In the genomic region with DNA sequence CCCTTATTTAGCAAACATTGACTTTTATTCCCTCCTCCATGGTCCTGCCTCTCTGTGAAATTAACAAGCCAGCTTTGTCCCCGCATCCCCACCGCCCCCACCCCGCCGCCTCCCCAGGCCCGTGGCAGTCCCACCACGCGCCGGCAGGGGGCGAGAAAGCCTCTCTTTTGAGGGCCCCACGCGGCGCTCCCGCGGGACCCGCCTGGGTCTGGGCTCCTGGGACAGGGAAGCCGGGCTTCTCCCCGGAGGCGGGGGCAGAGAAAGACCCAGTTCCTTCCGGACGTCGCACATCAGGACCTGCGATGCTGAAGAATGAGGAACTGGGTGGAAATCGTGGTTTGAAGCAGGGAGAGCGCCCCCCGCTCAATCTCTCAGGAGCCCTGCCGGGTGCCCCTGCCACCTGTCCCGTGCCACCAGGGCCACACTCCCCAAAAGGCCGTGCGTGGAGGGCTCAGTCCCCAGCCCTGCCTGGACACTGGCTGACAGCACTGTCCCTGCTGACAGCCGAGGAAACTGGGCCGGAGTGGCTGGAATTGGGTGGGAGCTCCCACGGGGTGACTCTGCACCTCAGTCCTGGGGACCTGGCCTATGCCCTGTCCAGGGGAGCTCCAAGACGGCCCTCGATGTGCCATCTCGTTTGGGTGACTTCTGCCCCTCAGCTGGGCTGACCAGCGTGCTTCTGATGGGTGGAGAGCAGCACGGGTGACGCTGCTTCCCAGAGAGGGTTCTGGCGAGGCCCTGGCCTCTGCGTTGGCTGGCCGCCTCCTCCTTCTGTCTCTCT, we compare ENCODE assay signal across 8 cellular contexts. TPM values are rescaled to one million over a fixed set of nuclear protein-coding genes. Genes with fewer than 3 reads are reported as not detected.
DNase-seq lines count a peak whose midpoint lies in the region; ATAC-seq and TF ChIP-seq lines count a peak whose summit lies in the region.

No MANE protein-coding gene starts in this region.

- DNase-seq in Calu3 (peak; percentile 55), NCI-H69 (lab: John Stamatoyannopoulos, UW) (peak; percentile 14), hippocampal formation (lab: John Stamatoyannopoulos, UW) (peak; percentile 61 to 77), NCI-H510A treated with DMSO at 0.1 percent for 48 hours (lab: John Stamatoyannopoulos, UW) (no peak), pons (ENCODE audit: low spot score) (no peak)
- peak; percentile 55 to 79 for DNase-seq in activated naive CD4-positive, alpha-beta T cell treated with anti-CD3 and anti-CD28 coated beads, Interleukin-2, amount 50 U/mL, for 72 hours (ENCODE audit: low spot score in 2 of 2)
- peak in 3 of 4 experiments; percentile 27 to 42 (median 40) for DNase-seq in stimulated activated CD4-positive, alpha-beta T cell treated with anti-CD3 and anti-CD28 coated beads, Interleukin-1b, Interleukin-23, amount 100 ng/mL, for 24 hours (ENCODE audit: low read depth in 4 of 4, low spot score in 1 of 4)

- TF ChIP-seq CTCF in Calu3 (IDR thresholded peaks at IDR 0.05; ENCODE audit: unreplicated experiment) = peak; percentile 45

- no peak overlapping the region for H3K27ac Mint-ChIP-seq in Calu3 (ENCODE audit: unreplicated experiment)
- no peak overlapping the region for H3K27ac Mint-ChIP-seq in activated naive CD4-positive, alpha-beta T cell treated with anti-CD3 and anti-CD28 coated beads, Interleukin-2, amount 50 U/mL, for 72 hours

- CTCF ChIA-PET in Calu3 (lab: Charles Lee) = no interaction called here

- H3K4me3 Mint-ChIP-seq in Calu3 (ENCODE audit: low read depth, unreplicated experiment) = no peak overlapping the region

- H3K27me3 Mint-ChIP-seq in Calu3 (ENCODE audit: unreplicated experiment) = peaks cover 51% of the 10 kb centered on the region

- H3K9me3 Mint-ChIP-seq in Calu3 (ENCODE audit: low read depth, unreplicated experiment) = peaks cover 4% of the 10 kb centered on the region
- H3K9me3 Mint-ChIP-seq in activated naive CD4-positive, alpha-beta T cell treated with anti-CD3 and anti-CD28 coated beads, Interleukin-2, amount 50 U/mL, for 72 hours = peaks cover 5 to 6% of the 10 kb centered on the region in 2 donors

- BruUV-seq in Calu3 (replicated peaks; lab: Mats Ljungman, UMichigan) = no TSS peak

- H3K36me3 Mint-ChIP-seq in Calu3 (ENCODE audit: insufficient read depth, unreplicated experiment) = no peaks in the 10 kb centered on the region
- H3K36me3 Mint-ChIP-seq in activated naive CD4-positive, alpha-beta T cell treated with anti-CD3 and anti-CD28 coated beads, Interleukin-2, amount 50 U/mL, for 72 hours = peaks cover 12% of the 10 kb centered on the region in 2 donors

- no peaks in the 10 kb centered on the region for H3K4me1 Mint-ChIP-seq in Calu3 (ENCODE audit: low read depth, unreplicated experiment)

- peak in 1 of 2 donors; percentile 67 for ATAC-seq in activated naive CD4-positive, alpha-beta T cell treated with anti-CD3 and anti-CD28 coated beads, Interleukin-2, amount 50 U/mL, for 72 hours
- no peak for ATAC-seq in GM18520 (IDR thresholded peaks at IDR 0.05; ENCODE audit: unreplicated experiment)

- intact Hi-C loops in Calu3 (cut with micrococcal nuclease; ENCODE audit: unreplicated experiment) = loop anchor here (5.0 kb wide), 1 partner anchor 410 kb away; no protein-coding TSS in a partner anchor

RNA-seq across cellular contexts. Expression of gene ACTRT2, which starts 8.6 kb away (rescaled TPM):
- not detected in 2 replicates for total RNA-seq in Calu3 (2022)
- not detected for total RNA-seq in activated naive CD4-positive, alpha-beta T cell treated with anti-CD3 and anti-CD28 coated beads, Interleukin-2, amount 50 U/mL, for 72 hours

RNA-seq across cellular contexts. Expression of gene PRDM16, which starts 56.3 kb away (rescaled TPM):
- 0.09 and 0.66 TPM in 2 replicates for total RNA-seq in Calu3 (2022)
- total RNA-seq in activated naive CD4-positive, alpha-beta T cell treated with anti-CD3 and anti-CD28 coated beads, Interleukin-2, amount 50 U/mL, for 72 hours = under 1 TPM in 1 of 2 donors, not detected in 1; 0.25 TPM

Comparison
In these comparisons a context has a peak if more than half of its experiments do, and no peak if none do; other contexts are left out.
1. DNase-seq: peak in Calu3 (single experiment), NCI-H69 (single experiment), activated naive CD4-positive, alpha-beta T cell treated with anti-CD3 and anti-CD28 coated beads, Interleukin-2, amount 50 U/mL, for 72 hours (2 of 2), hippocampal formation (2 of 2) and stimulated activated CD4-positive, alpha-beta T cell treated with anti-CD3 and anti-CD28 coated beads, Interleukin-1b, Interleukin-23, amount 100 ng/mL, for 24 hours (3 of 4); none in NCI-H510A treated with DMSO at 0.1 percent for 48 hours (single experiment) and pons (single experiment).